Comparison of ENCODE assay signal across 9 cellular contexts in the genomic region with DNA sequence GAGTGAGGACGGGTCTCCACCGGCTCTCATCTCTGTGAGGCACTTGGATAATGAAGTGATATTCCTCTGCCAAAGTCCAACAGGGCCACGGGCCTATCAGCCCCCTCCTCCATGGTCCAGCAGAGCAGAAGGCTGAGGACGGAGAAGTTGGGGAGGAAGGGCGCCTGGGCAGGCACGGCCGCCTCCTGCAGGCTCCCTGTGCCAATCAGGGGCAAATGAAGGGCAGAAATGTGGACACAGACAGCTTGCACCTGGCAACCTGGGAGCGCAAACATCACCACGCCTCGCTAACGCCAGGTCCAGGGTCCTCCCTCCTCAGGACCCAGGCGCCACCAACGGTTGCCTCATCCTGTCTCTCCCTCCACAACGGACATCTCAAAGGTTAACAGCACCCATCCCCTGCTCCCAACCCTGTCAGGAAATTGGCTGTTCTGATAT. TPM values are rescaled to one million over a fixed set of nuclear protein-coding genes. Genes with fewer than 3 reads are reported as not detected.
DNase-seq lines count a peak whose midpoint lies in the region; ATAC-seq and TF ChIP-seq lines count a peak whose summit lies in the region.
"Had no signal": no experiment of that assay in that cellular context is flagged by ENCODE, and none has a peak within 500 bp of the region (broad histone marks: within the 10 kb centered on the region; RNA-seq: fewer than 3 reads in every experiment).

No MANE protein-coding gene starts in this region.

- no peak for TF ChIP-seq CTCF in Panc1 (IDR thresholded peaks at IDR 0.05)
- no peak for TF ChIP-seq CTCF in thoracic aorta (IDR thresholded peaks at IDR 0.05)

- no peak for DNase-seq in activated T-cell treated with anti-CD3 and anti-CD28 coated beads, Interleukin-2, amount 50 U/mL, for 72 hours
- DNase-seq in activated T-cell treated with anti-CD3 and anti-CD28 coated beads for 4 hours (no peak), Panc1 (ENCODE audit: low read depth, low spot score) (no peak), left colon (peak; percentile 76 to 90), thoracic aorta (ENCODE audit: low spot score) (no peak), retina (no peak), hippocampal formation (lab: John Stamatoyannopoulos, UW) (no peak)
- no peak for DNase-seq in activated naive CD4-positive, alpha-beta T cell treated with anti-CD3 and anti-CD28 coated beads, Interleukin-2, amount 50 U/mL, for 72 hours (ENCODE audit: low spot score in 2 of 2)

- POLR2A ChIA-PET in Panc1 (lab: Charles Lee), result no interaction called here

- no peaks in the 10 kb centered on the region for H3K27me3 ChIP-seq in Panc1 (ENCODE audit: control insufficient read depth, insufficient read depth, low read length)
- H3K27me3 ChIP-seq in thoracic aorta (replicated peaks; ENCODE audit: insufficient read depth), result no peaks in the 10 kb centered on the region

- peak overlapping the region; percentile 99 for H3K27ac ChIP-seq in Panc1 (ENCODE audit: low read length)
- H3K27ac ChIP-seq in thoracic aorta, result peak overlapping the region; percentile 86 to 87

- peaks cover 89% of the 10 kb centered on the region for H3K4me1 Mint-ChIP-seq in activated T-cell treated with anti-CD3 and anti-CD28 coated beads, Interleukin-2, amount 50 U/mL, for 72 hours (ENCODE audit: low read depth)

- no peak for ATAC-seq in activated T-cell treated with anti-CD3 and anti-CD28 coated beads, Interleukin-2, amount 50 U/mL, for 72 hours (replicated peaks in 1 of 2)
- ATAC-seq in Panc1 (no peak), left colon (peak; percentile 52), thoracic aorta (ENCODE audit: insufficient number of reproducible peaks, low FRiP score, low read depth) (no peak)
- ATAC-seq in activated naive CD4-positive, alpha-beta T cell treated with anti-CD3 and anti-CD28 coated beads, Interleukin-2, amount 50 U/mL, for 72 hours, result no peak

- H3K4me1 ChIP-seq in Panc1 (ENCODE audit: control insufficient read depth, insufficient read depth, low read length) (peaks cover 92% of the 10 kb centered on the region), thoracic aorta (ENCODE audit: control insufficient read depth in 1 of 2, low read depth in 2 of 2) (peaks cover 94 to 100% of the 10 kb centered on the region in 2 donors)

- no peaks in the 10 kb centered on the region for H3K27me3 Mint-ChIP-seq in activated T-cell treated with anti-CD3 and anti-CD28 coated beads, Interleukin-2, amount 50 U/mL, for 72 hours (ENCODE audit: low read depth)

- no peak overlapping the region for H3K4me3 Mint-ChIP-seq in activated T-cell treated with anti-CD3 and anti-CD28 coated beads, Interleukin-2, amount 50 U/mL, for 72 hours

- no peaks in the 10 kb centered on the region for H3K36me3 ChIP-seq in Panc1 (ENCODE audit: control insufficient read depth, insufficient read depth, low read length)
- peaks cover 3% of the 10 kb centered on the region for H3K36me3 ChIP-seq in thoracic aorta

- H3K9me3 ChIP-seq in Panc1 (ENCODE audit: control insufficient read depth, insufficient read depth, low read depth, low read length) (no peaks in the 10 kb centered on the region), thoracic aorta (no peaks in the 10 kb centered on the region)
- H3K9me3 ChIP-seq: HAP-1 had no signal

- no peak overlapping the region for H3K4me3 ChIP-seq in Panc1 (ENCODE audit: low read depth in 2 of 2, low read length in 2 of 2)
- no peak overlapping the region for H3K4me3 ChIP-seq in thoracic aorta
- H3K4me3 ChIP-seq: HAP-1 had no signal

- no TSS peak for BruUV-seq in Panc1 (replicated peaks; lab: Mats Ljungman, UMichigan)

- CTCF ChIA-PET in Panc1 (lab: Charles Lee), result no interaction called here

- intact Hi-C loops in Panc1 (cut with micrococcal nuclease; ENCODE audit: unreplicated experiment), result loop anchor here (10.0 kb wide), 1 partner anchor 142 kb away; no protein-coding TSS in a partner anchor
- intact Hi-C loops in left colon (cut with DNase I, micrococcal nuclease), result no loop called here

- peaks cover 0 to 2% of the 10 kb centered on the region in 2 donors for H3K36me3 Mint-ChIP-seq in activated T-cell treated with anti-CD3 and anti-CD28 coated beads, Interleukin-2, amount 50 U/mL, for 72 hours (ENCODE audit: insufficient read depth in 2 of 2)
- peaks cover 0 to 16% of the 10 kb centered on the region in 2 donors for H3K36me3 Mint-ChIP-seq in activated naive CD4-positive, alpha-beta T cell treated with anti-CD3 and anti-CD28 coated beads, Interleukin-2, amount 50 U/mL, for 72 hours

- peak overlapping the region; percentile 21 for H3K27ac Mint-ChIP-seq in activated T-cell treated with anti-CD3 and anti-CD28 coated beads, Interleukin-2, amount 50 U/mL, for 72 hours
- H3K27ac Mint-ChIP-seq in activated naive CD4-positive, alpha-beta T cell treated with anti-CD3 and anti-CD28 coated beads, Interleukin-2, amount 50 U/mL, for 72 hours, result no peak overlapping the region

- H3K9me3 Mint-ChIP-seq in activated T-cell treated with anti-CD3 and anti-CD28 coated beads, Interleukin-2, amount 50 U/mL, for 72 hours, result no peaks in the 10 kb centered on the region
- H3K9me3 Mint-ChIP-seq in activated naive CD4-positive, alpha-beta T cell treated with anti-CD3 and anti-CD28 coated beads, Interleukin-2, amount 50 U/mL, for 72 hours, result no peaks in the 10 kb centered on the region

- in situ Hi-C loops in Panc1 (cut with HindIII; ENCODE audit: low pct_unique_long_range_greater_than_20kb, low sequenced_read_pairs), result no loop called here

RNA-seq across cellular contexts. Expression of a gene that starts 24.3 kb away (rescaled TPM):
- total RNA-seq in activated T-cell treated with anti-CD3 and anti-CD28 coated beads, Interleukin-2, amount 50 U/mL, for 72 hours, result 10 to 100 TPM; 14.9 to 21.7 TPM
- total RNA-seq in Panc1 (2021; ENCODE audit: unreplicated experiment) (21.3 TPM), left colon (10 to 100 TPM; 36.4 to 50.0 TPM), thoracic aorta (100 to 1,000 TPM in 1 of 2 donors, 10 to 100 TPM in 1; 80.8 to 107 TPM)
- 14.5 TPM for polyA plus RNA-seq in Panc1 (2012; ENCODE audit: insufficient read length)
- 10 to 100 TPM; 13.4 to 14.6 TPM for total RNA-seq in activated naive CD4-positive, alpha-beta T cell treated with anti-CD3 and anti-CD28 coated beads, Interleukin-2, amount 50 U/mL, for 72 hours

Comparison
In these comparisons a context has a peak if more than half of its experiments do, and no peak if none do; other contexts are left out.
1. DNase-seq: peak in left colon (2 of 2); none in activated T-cell treated with anti-CD3 and anti-CD28 coated beads, Interleukin-2, amount 50 U/mL, for 72 hours (0 of 2), activated T-cell treated with anti-CD3 and anti-CD28 coated beads for 4 hours (single experiment), Panc1 (single experiment), thoracic aorta (single experiment), retina (single experiment), hippocampal formation (0 of 2) and activated naive CD4-positive, alpha-beta T cell treated with anti-CD3 and anti-CD28 coated beads, Interleukin-2, amount 50 U/mL, for 72 hours (0 of 2).